36 cellular contexts compared by ENCODE assay signal in the genomic region with DNA sequence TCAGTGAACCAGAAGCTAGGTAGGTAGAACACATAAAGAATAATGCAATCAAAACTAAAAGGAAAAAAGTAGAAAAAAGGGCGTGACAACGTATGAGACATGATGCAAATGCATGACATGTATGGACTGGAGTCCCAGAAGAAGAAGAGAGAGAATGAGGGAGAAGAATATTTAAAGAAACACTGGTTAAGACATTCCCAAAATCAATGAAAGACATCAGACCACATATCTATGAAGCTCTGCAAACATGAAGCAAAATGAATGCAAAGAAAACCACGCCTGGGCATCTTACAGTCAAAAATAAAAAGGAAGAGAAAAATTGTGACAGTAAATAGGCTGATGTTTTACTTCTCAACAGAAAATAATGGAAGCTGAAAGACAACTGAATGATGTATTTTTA. TPM values are rescaled to one million over a fixed set of nuclear protein-coding genes. Genes with fewer than 3 reads are reported as not detected.
"Had no signal": no experiment of that assay in that cellular context is flagged by ENCODE, and none has a peak within 500 bp of the region (broad histone marks: within the 10 kb centered on the region; RNA-seq: fewer than 3 reads in every experiment).

No MANE protein-coding gene starts in this region.

- H3K4me3 ChIP-seq: MG63 had no signal

- H3K36me3 ChIP-seq: MG63 had no signal

- DNase-seq: Karpas-422, Kasumi-1, MG63, MM.1S, MV-4-11, NCI-H1048, NCI-H1092, NCI-H1092 treated with DMSO at 0.1 percent for 48 hours, NCI-H1105, NCI-H1105 treated with DMSO at 0.1 percent for 48 hours, NCI-H1417, NCI-H1417 treated with DMSO at 0.1 percent for 48 hours, NCI-H1436, NCI-H1436 treated with DMSO at 0.1 percent for 48 hours, NCI-H146, NCI-H1694, NCI-H1694 treated with DMSO at 0.1 percent for 48 hours, NCI-H187, NCI-H187 treated with DMSO at 0.1 percent for 48 hours, NCI-H1930, NCI-H2029, NCI-H2029 treated with DMSO at 0.1 percent for 48 hours, NCI-H2081, NCI-H2081 treated with DMSO at 0.1 percent for 48 hours, NCI-H2107, NCI-H2171, NCI-H2171 treated with DMSO at 0.1 percent for 48 hours, NCI-H2227 treated with DMSO at 0.1 percent for 48 hours, NCI-H226, NCI-H345, NCI-H446, NCI-H446 treated with DMSO at 0.1 percent for 48 hours, NCI-H510A, NCI-H510A treated with DMSO at 0.1 percent for 48 hours, NCI-H524 had no signal

- H3K27me3 ChIP-seq: MG63 had no signal

RNA-seq across cellular contexts. Expression of a gene that starts 23.8 kb away (rescaled TPM):
- total RNA-seq: LHCN-M2 had no signal
